ENCODE assay signal across 21 cellular contexts in genomic region chr17:65093930-65094329, GRCh38. TPM values are rescaled to one million over a fixed set of nuclear protein-coding genes. Genes with fewer than 3 reads are reported as not detected.
DNase-seq lines count a peak whose midpoint lies in the region; ATAC-seq, FAIRE-seq and TF ChIP-seq lines count a peak whose summit lies in the region.
"Had no signal": no experiment of that assay in that cellular context is flagged by ENCODE, and none has a peak within 500 bp of the region (broad histone marks: within the 10 kb centered on the region; RNA-seq: fewer than 3 reads in every experiment).

No MANE protein-coding gene starts in this region.

- no peak overlapping the region for H3K27ac Mint-ChIP-seq in GM23338
- no peak overlapping the region for H3K27ac Mint-ChIP-seq in T-helper 17 cell
- H3K27ac Mint-ChIP-seq: activated CD4-positive, alpha-beta memory T cell treated with anti-CD3 and anti-CD28 coated beads, Interleukin-2, amount 10 ng/mL, durations not matched to agents 7 days and 5 days; activated naive CD8-positive, alpha-beta T cell treated with anti-CD3 and anti-CD28 coated beads, Interleukin-2, amount 10 ng/mL, durations not matched to agents 7 days and 5 days; activated T-cell treated with anti-CD3 and anti-CD28 coated beads, Interleukin-2, amount 50 U/mL, for 72 hours had no signal

- H3K79me2 ChIP-seq in GM23338 (replicated peaks; ENCODE audit: insufficient read depth) = no peaks in the 10 kb centered on the region

- TF ChIP-seq CTCF in A549 (IDR thresholded peaks at IDR 0.05) (no peak), GM23338 (conservative IDR thresholded peaks at IDR 0.05; ENCODE audit: low read depth in 2 of 2) (peak; percentile 38 to 43), WERI-Rb-1 (IDR thresholded peaks at IDR 0.05; ENCODE audit: low read depth, low read length) (0 out of 2 replicates have a peak, but pooled peaks have one; percentile 29), fibroblast of the aortic adventitia (IDR thresholded peaks at IDR 0.05; ENCODE audit: insufficient read depth, low read length) (peak; percentile 18)

- H3F3A ChIP-seq in GM23338 (replicated peaks; ENCODE audit: low read depth) = no peaks in the 10 kb centered on the region

- H3K4me3 ChIP-seq in A549 (no peak overlapping the region), GM23338 (no peak overlapping the region), WERI-Rb-1 (ENCODE audit: low read depth, low read length) (no peak overlapping the region), fibroblast of the aortic adventitia (ENCODE audit: low read depth, low read length) (no peak overlapping the region)
- H3K4me3 ChIP-seq: mucosa of descending colon, sigmoid colon had no signal

- H3K27me3 Mint-ChIP-seq in GM23338 (ENCODE audit: insufficient read depth, low read depth, poor library complexity) = peaks cover 2% of the 10 kb centered on the region
- H3K27me3 Mint-ChIP-seq in T-helper 17 cell = no peaks in the 10 kb centered on the region

- ATAC-seq in A549 (peak; percentile 48 to 55; a peak in 3 of 6 replicates), GM23338 (peak; percentile 44; the same call in 2 of the 3 replicates), T-helper 17 cell (no peak), GM21526 (IDR thresholded peaks at IDR 0.05; ENCODE audit: low FRiP score, unreplicated experiment) (no peak)
- ATAC-seq: activated T-cell treated with anti-CD3 and anti-CD28 coated beads, Interleukin-2, amount 50 U/mL, for 72 hours had no signal

- H3K9me2 ChIP-seq in GM23338 (ENCODE audit: insufficient read depth) = 0 out of 2 replicates have a peak, but pooled peaks cover 5% of the 10 kb centered on the region

- POLR2A ChIA-PET in A549 (lab: Yijun Ruan, JAX) = no interaction called here

- no peak overlapping the region for H2AFZ ChIP-seq in GM23338

- H3K4me3 Mint-ChIP-seq in GM23338 (no peak overlapping the region), T-helper 17 cell (no peak overlapping the region)
- H3K4me3 Mint-ChIP-seq: activated CD4-positive, alpha-beta memory T cell treated with anti-CD3 and anti-CD28 coated beads, Interleukin-2, amount 10 ng/mL, durations not matched to agents 7 days and 5 days; activated naive CD8-positive, alpha-beta T cell treated with anti-CD3 and anti-CD28 coated beads, Interleukin-2, amount 10 ng/mL, durations not matched to agents 7 days and 5 days; activated T-cell treated with anti-CD3 and anti-CD28 coated beads, Interleukin-2, amount 50 U/mL, for 72 hours had no signal

- H3K9me3 ChIP-seq in A549 (no peaks in the 10 kb centered on the region), WERI-Rb-1 (ENCODE audit: severe bottlenecking) (no peaks in the 10 kb centered on the region), T-helper 17 cell (ENCODE audit: control insufficient read depth, low read length, poor library complexity, severe bottlenecking) (no peaks in the 10 kb centered on the region)
- H3K9me3 ChIP-seq: mucosa of descending colon, sigmoid colon had no signal

- no peak for TF ChIP-seq RAD21 in A549 (conservative IDR thresholded peaks at IDR 0.05 in 1 of 2, IDR thresholded peaks at IDR 0.05 in 1 of 2)

- TF ChIP-seq EP300 in A549 (IDR thresholded peaks at IDR 0.05) = no peak

- H3K9me3 Mint-ChIP-seq in GM23338 = no peaks in the 10 kb centered on the region; the same call in 2 of the 3 replicates
- H3K9me3 Mint-ChIP-seq: activated CD4-positive, alpha-beta memory T cell treated with anti-CD3 and anti-CD28 coated beads, Interleukin-2, amount 10 ng/mL, durations not matched to agents 7 days and 5 days; activated naive CD8-positive, alpha-beta T cell treated with anti-CD3 and anti-CD28 coated beads, Interleukin-2, amount 10 ng/mL, durations not matched to agents 7 days and 5 days; activated T-cell treated with anti-CD3 and anti-CD28 coated beads, Interleukin-2, amount 50 U/mL, for 72 hours had no signal

- CTCF ChIA-PET in A549 (lab: Yijun Ruan, JAX) = interaction anchor here (1.0 to 2.2 kb wide), 6 partner anchors 8 to 132 kb away, joined by 4 to 9 read pairs (median 6); partner anchors contain the start of gene RGS9

- H3K36me3 Mint-ChIP-seq in GM23338 (ENCODE audit: low read depth) (no peaks in the 10 kb centered on the region), T-helper 17 cell (ENCODE audit: low read depth) (peaks cover 4% of the 10 kb centered on the region)
- H3K36me3 Mint-ChIP-seq: activated naive CD8-positive, alpha-beta T cell treated with anti-CD3 and anti-CD28 coated beads, Interleukin-2, amount 10 ng/mL, durations not matched to agents 7 days and 5 days had no signal

- H3K27ac ChIP-seq in A549 (no peak overlapping the region), GM23338 (ENCODE audit: low read depth) (no peak overlapping the region), WERI-Rb-1 (no peak overlapping the region)
- H3K27ac ChIP-seq: sigmoid colon had no signal

- H3K4me1 Mint-ChIP-seq in GM23338 (no peaks in the 10 kb centered on the region), T-helper 17 cell (peaks cover 8% of the 10 kb centered on the region)
- H3K4me1 Mint-ChIP-seq: activated naive CD8-positive, alpha-beta T cell treated with anti-CD3 and anti-CD28 coated beads, Interleukin-2, amount 10 ng/mL, durations not matched to agents 7 days and 5 days had no signal

- H4K20me1 ChIP-seq in GM23338 (replicated peaks; ENCODE audit: insufficient read depth) = no peaks in the 10 kb centered on the region

- DNase-seq in A549 (ENCODE audit: low read depth in 1 of 2, low spot score in 1 of 2) = peak in 1 of 2 experiments; percentile 45
- DNase-seq in GM23338 (ENCODE audit: low spot score) = peak; percentile 53
- no peak for DNase-seq in WERI-Rb-1
- no peak for DNase-seq in fibroblast of the aortic adventitia (ENCODE audit: low read depth)
- no peak for DNase-seq in NCI-H2227 treated with DMSO at 0.1 percent for 48 hours (lab: John Stamatoyannopoulos, UW)
- DNase-seq in T-helper 17 cell = no peak
- DNase-seq in NCI-H2107 treated with DMSO at 0.1 percent for 48 hours (lab: John Stamatoyannopoulos, UW; ENCODE audit: unreplicated experiment) = no peak
- DNase-seq: activated CD4-positive, alpha-beta memory T cell treated with anti-CD3 and anti-CD28 coated beads, Interleukin-2, amount 10 ng/mL, durations not matched to agents 7 days and 5 days; activated naive CD8-positive, alpha-beta T cell treated with anti-CD3 and anti-CD28 coated beads, Interleukin-2, amount 10 ng/mL, durations not matched to agents 7 days and 5 days; activated T-cell treated with anti-CD3 and anti-CD28 coated beads, Interleukin-2, amount 50 U/mL, for 72 hours; effector CD4-positive, alpha-beta T cell; mucosa of descending colon; NCI-H1105; NCI-H2171; nucleus accumbens; sigmoid colon; stimulated activated CD4-positive, alpha-beta T cell treated with anti-CD3 and anti-CD28 coated beads, Interleukin-2, amount 100 ng/mL, for 24 hours; T-helper 1 cell had no signal

- no peak for TF ChIP-seq POLR2A in A549 (IDR thresholded peaks at IDR 0.05; ENCODE audit: low read length)

- H3K4me2 ChIP-seq in A549 = no peak overlapping the region
- H3K4me2 ChIP-seq in GM23338 = no peak overlapping the region

- H3K4me1 ChIP-seq in A549 (peaks cover 31% of the 10 kb centered on the region), GM23338 (ENCODE audit: insufficient read depth) (no peaks in the 10 kb centered on the region)
- H3K4me1 ChIP-seq: sigmoid colon had no signal

- no peak for FAIRE-seq in A549 (lab: Jason Lieb, UNC)
- FAIRE-seq: H54, urothelium cell line had no signal

- WGBS in A549 (ENCODE audit: missing lambda C conversion rate) = 86% methylated on average over 7 of the region's 7 CpGs

- H3K27me3 ChIP-seq in GM23338 (ENCODE audit: insufficient read depth) (no peaks in the 10 kb centered on the region), WERI-Rb-1 (ENCODE audit: insufficient read depth, low read depth, severe bottlenecking) (no peaks in the 10 kb centered on the region)
- H3K27me3 ChIP-seq: sigmoid colon had no signal

- no peaks in the 10 kb centered on the region for H3K36me3 ChIP-seq in GM23338 (ENCODE audit: insufficient read depth)
- no peaks in the 10 kb centered on the region for H3K36me3 ChIP-seq in WERI-Rb-1
- H3K36me3 ChIP-seq: sigmoid colon had no signal

TF ChIP-seq in A549, 52 proteins besides CTCF, POLR2A, EP300 and RAD21 (continues in another document):
- no peak for TF ChIP-seq RNF2 (IDR thresholded peaks at IDR 0.05; ENCODE audit: borderline replicate concordance, low read depth)

TF ChIP-seq in GM23338, 12 proteins besides CTCF, POLR2A, EP300 and RAD21:
- TF ChIP-seq CREB1 (CRISPR knock-in tag; IDR thresholded peaks at IDR 0.05; ENCODE audit: low read depth) = no peak
- no peak for TF ChIP-seq NANOG (IDR thresholded peaks at IDR 0.05; ENCODE audit: borderline replicate concordance)
- TF ChIP-seq ZNF114 (CRISPR knock-in tag; IDR thresholded peaks at IDR 0.05) = no peak
- no peak for TF ChIP-seq JUNB (IDR thresholded peaks at IDR 0.05; ENCODE audit: unreplicated experiment)

RNA-seq across cellular contexts. Expression of gene GNA13, which starts 37.4 kb away (rescaled TPM):
- polyA plus RNA-seq in A549 (2011; rRNA removed) (79.7 and 95.8 TPM in 2 replicates), A549 (2017; fragmentation: RNase III; extraction: RNeasy Plus Mini Kit Qiagen cat#74134 plus additional on column Dnase treatment) (32.5 to 34.4 TPM (median 33.1 TPM) in 3 replicates), GM23338 (2016; fragmentation: Nextera tagmentation; extraction: Ambion mirVana) (19.0 and 20.2 TPM in 2 replicates)
- polyA plus RNA-seq in A549 (2012; cell fraction: cytosol; rRNA removed) = 15.5 and 18.3 TPM in 2 replicates
- polyA plus RNA-seq in A549 (2012; cell fraction: nucleus; rRNA removed) = 7.2 and 10.1 TPM in 2 replicates
- 50.0 and 51.2 TPM in 2 replicates for polyA minus RNA-seq in A549 (2011; rRNA and poly(A)+ RNA removed)
- 88.1 and 95.5 TPM in 2 replicates for total RNA-seq in GM23338 (2014; rRNA removed; shearing (Covaris generic))
- total RNA-seq in fibroblast of the aortic adventitia (ENCODE audit: low replicate concordance) (48.2 and 80.0 TPM in 2 replicates), T-helper 17 cell (100 to 1,000 TPM; 102 to 132 TPM)

RNA-seq across cellular contexts. Expression of gene RGS9, which starts 43.2 kb away (rescaled TPM):
- polyA plus RNA-seq in A549 (2011; rRNA removed) (11.2 and 14.3 TPM in 2 replicates), A549 (2017; fragmentation: RNase III; extraction: RNeasy Plus Mini Kit Qiagen cat#74134 plus additional on column Dnase treatment) (6.9 to 8.2 TPM (median 7.0 TPM) in 3 replicates), GM23338 (2016; fragmentation: Nextera tagmentation; extraction: Ambion mirVana) (29.6 and 29.8 TPM in 2 replicates)
- 5.5 and 6.1 TPM in 2 replicates for polyA plus RNA-seq in A549 (2012; cell fraction: cytosol; rRNA removed)
- polyA plus RNA-seq in A549 (2012; cell fraction: nucleus; rRNA removed) = 1.5 and 2.3 TPM in 2 replicates
- polyA minus RNA-seq in A549 (2011; rRNA and poly(A)+ RNA removed) = 7.6 and 8.6 TPM in 2 replicates
- total RNA-seq in GM23338 (2014; rRNA removed; shearing (Covaris generic)) = 12.8 and 19.2 TPM in 2 replicates
- total RNA-seq in fibroblast of the aortic adventitia (ENCODE audit: low replicate concordance) (2.5 and 3.0 TPM in 2 replicates), T-helper 17 cell (1 to 10 TPM; 1.7 to 4.2 TPM)

Comparison
In these comparisons a context has a peak if more than half of its experiments do, and no peak if none do; other contexts are left out.
1. ATAC-seq: peak in A549 (2 of 2) and GM23338 (single experiment); none in T-helper 17 cell (single experiment) and GM21526 (single experiment).